Comparison of ENCODE assay signal across 1 cellular context in genomic region chr1:11800756-11801433, GRCh38.
TF ChIP-seq lines count a peak whose summit lies in the region.

No MANE protein-coding gene starts in this region.

TF ChIP-seq in K562, 482 proteins besides CTCF, POLR2A, EP300 and RAD21 (continued from another document and continues in another):
- TF ChIP-seq MBD1 (CRISPR knock-in tag; IDR thresholded peaks at IDR 0.05) (no peak), SOX6 (IDR thresholded peaks at IDR 0.05) (0 out of 2 replicates have a peak, but pooled peaks have one; percentile 9), KDM1A (IDR thresholded peaks at IDR 0.05) (no peak), ZNF197 (CRISPR knock-in tag; IDR thresholded peaks at IDR 0.05; ENCODE audit: low read depth) (no peak), HIVEP1 (CRISPR knock-in tag; IDR thresholded peaks at IDR 0.05) (no peak), ZNF316 (IDR thresholded peaks at IDR 0.05) (no peak), ATF2 (CRISPR knock-in tag; IDR thresholded peaks at IDR 0.05) (no peak), SNRNP70 (optimal IDR thresholded peaks at IDR 0.05; ENCODE audit: low read depth, low read length) (no peak), DNMT1 (IDR thresholded peaks at IDR 0.05) (no peak), NFE2L1 (tag; IDR thresholded peaks at IDR 0.05; ENCODE audit: borderline replicate concordance, low read depth) (no peak), ZBTB12 (CRISPR knock-in tag; IDR thresholded peaks at IDR 0.05) (peak; percentile 8; the same call in 1 of the 2 replicates), KHSRP (IDR thresholded peaks at IDR 0.05) (no peak), FOXJ2 (tag; IDR thresholded peaks at IDR 0.05) (no peak), SMARCB1 (IDR thresholded peaks at IDR 0.05; ENCODE audit: insufficient read length, low read depth) (no peak), ELF4 (CRISPR knock-in tag; IDR thresholded peaks at IDR 0.05) (peak; percentile 6; the same call in 1 of the 2 replicates), TEAD2 (tag; IDR thresholded peaks at IDR 0.05) (no peak), NCOA4 (IDR thresholded peaks at IDR 0.05; ENCODE audit: partially characterized antibody) (no peak), ZNF655 (CRISPR knock-in tag; IDR thresholded peaks at IDR 0.05) (no peak), KAT8 (IDR thresholded peaks at IDR 0.05; ENCODE audit: low read depth) (no peak), PHTF2 (CRISPR knock-in tag; IDR thresholded peaks at IDR 0.05) (no peak), E2F6 (IDR thresholded peaks at IDR 0.05; ENCODE audit: borderline replicate concordance in 1 of 2, extremely low read depth in 1 of 2, insufficient read depth in 1 of 2, insufficient read length in 1 of 2, low read depth in 1 of 2, low read length in 1 of 2, poor library complexity in 1 of 2, severe bottlenecking in 1 of 2) (no peak), NFXL1 (CRISPR knock-in tag; IDR thresholded peaks at IDR 0.05) (no peak), SRF (CRISPR knock-in tag; IDR thresholded peaks at IDR 0.05) (no peak), FOXP4 (CRISPR knock-in tag; IDR thresholded peaks at IDR 0.05; ENCODE audit: borderline replicate concordance) (no peak), HOXB6 (CRISPR knock-in tag; IDR thresholded peaks at IDR 0.05; ENCODE audit: borderline replicate concordance) (no peak), RBM14 (IDR thresholded peaks at IDR 0.05; ENCODE audit: borderline replicate concordance, insufficient read depth, low read depth, low read length) (no peak), BMI1 (IDR thresholded peaks at IDR 0.05; ENCODE audit: low read length) (no peak), ZNF639 (CRISPR knock-in tag; conservative IDR thresholded peaks at IDR 0.05 in 1 of 2, IDR thresholded peaks at IDR 0.05 in 1 of 2) (peak in 1 of 2 experiments; percentile 69; a peak in 2 of 4 replicates), ETV6 (IDR thresholded peaks at IDR 0.05; ENCODE audit: borderline replicate concordance in 1 of 2, low read depth in 2 of 2, low read length in 1 of 2) (no peak), ETV6 (CRISPR knock-in tag; IDR thresholded peaks at IDR 0.05; ENCODE audit: borderline replicate concordance) (no peak), TEAD1 (CRISPR knock-in tag; IDR thresholded peaks at IDR 0.05) (peak in 1 of 2 experiments; percentile 85; a peak in 3 of 4 replicates), ESRRB (CRISPR knock-in tag; IDR thresholded peaks at IDR 0.05; ENCODE audit: borderline replicate concordance) (no peak), SRSF9 (IDR thresholded peaks at IDR 0.05; ENCODE audit: borderline replicate concordance, low read depth, low read length) (no peak), LCOR (CRISPR knock-in tag; IDR thresholded peaks at IDR 0.05) (no peak), MTA1 (IDR thresholded peaks at IDR 0.05; ENCODE audit: borderline replicate concordance) (no peak; the same call in 1 of the 2 replicates), CREB5 (CRISPR knock-in tag; IDR thresholded peaks at IDR 0.05) (no peak), RREB1 (CRISPR knock-in tag; IDR thresholded peaks at IDR 0.05) (no peak), FUS (optimal IDR thresholded peaks at IDR 0.05; ENCODE audit: low read depth, low read length) (no peak), GTF2E2 (tag; IDR thresholded peaks at IDR 0.05) (no peak), ZFP1 (CRISPR knock-in tag; IDR thresholded peaks at IDR 0.05) (no peak), PRMT5 (CRISPR knock-in tag; IDR thresholded peaks at IDR 0.05) (no peak), CBX3 (IDR thresholded peaks at IDR 0.05; ENCODE audit: borderline replicate concordance in 1 of 2, low read length in 2 of 2) (no peak), ZNF76 (CRISPR knock-in tag; IDR thresholded peaks at IDR 0.05; ENCODE audit: borderline replicate concordance) (no peak), ATF1 (CRISPR knock-in tag; IDR thresholded peaks at IDR 0.05) (no peak), ATF1 (tag; IDR thresholded peaks at IDR 0.05) (0 out of 2 replicates have a peak, but pooled peaks have one; percentile 15), RFX1 (IDR thresholded peaks at IDR 0.05) (no peak), XRCC5 (IDR thresholded peaks at IDR 0.05; ENCODE audit: low read depth, low read length) (0 out of 2 replicates have a peak, but pooled peaks have one; percentile 37), CXXC5 (CRISPR knock-in tag; IDR thresholded peaks at IDR 0.05) (peak; percentile 64; the same call in 1 of the 2 replicates), EP400 (IDR thresholded peaks at IDR 0.05) (no peak), ZNF717 (CRISPR knock-in tag; IDR thresholded peaks at IDR 0.05) (no peak), IRF2 (CRISPR knock-in tag; IDR thresholded peaks at IDR 0.05) (no peak), RUNX1 (IDR thresholded peaks at IDR 0.05; ENCODE audit: low read depth) (0 out of 2 replicates have a peak, but pooled peaks have one; percentile 39), ZC3H4 (CRISPR knock-in tag; IDR thresholded peaks at IDR 0.05; ENCODE audit: borderline replicate concordance) (no peak), SMC3 (conservative IDR thresholded peaks at IDR 0.05; ENCODE audit: insufficient read depth, low read depth, low read length) (no peak)
